ENCODE assay signal across 13 cellular contexts in genomic region chr5:137269297-137269696, GRCh38.
"Had no signal": no experiment of that assay in that cellular context is flagged by ENCODE, and none has a peak within 500 bp of the region (broad histone marks: within the 10 kb centered on the region; RNA-seq: fewer than 3 reads in every experiment).

No MANE protein-coding gene starts in this region.

- H3K9me3 ChIP-seq: esophagus muscularis mucosa, gastroesophageal sphincter, neutrophil had no signal

- DNase-seq: effector memory CD8-positive, alpha-beta T cell; glutamatergic neuron; islet precursor cell; mammary epithelial cell; naive thymus-derived CD4-positive, alpha-beta T cell; small intestine; stimulated activated CD4-positive, alpha-beta T cell treated with anti-CD3 and anti-CD28 coated beads, Interleukin-12 subunit alpha, Interleukin-12 subunit beta, amount 100 ng/mL, for 4 hours; stimulated activated naive CD4-positive, alpha-beta T cell treated with Interleukin-2 at 50 U/mL for 16 hours; trophoblast cell had no signal

- H3K27me3 ChIP-seq: esophagus muscularis mucosa had no signal

- H3K27ac ChIP-seq: epithelial cell of prostate, esophagus muscularis mucosa, gastroesophageal sphincter, neutrophil had no signal

- H3K36me3 ChIP-seq: esophagus muscularis mucosa, gastroesophageal sphincter, neutrophil had no signal

- H3K4me1 ChIP-seq: gastroesophageal sphincter had no signal

- H3K4me3 ChIP-seq: esophagus muscularis mucosa, gastroesophageal sphincter had no signal

- ATAC-seq: effector memory CD8-positive, alpha-beta T cell; naive thymus-derived CD4-positive, alpha-beta T cell had no signal
